In the genomic region with DNA sequence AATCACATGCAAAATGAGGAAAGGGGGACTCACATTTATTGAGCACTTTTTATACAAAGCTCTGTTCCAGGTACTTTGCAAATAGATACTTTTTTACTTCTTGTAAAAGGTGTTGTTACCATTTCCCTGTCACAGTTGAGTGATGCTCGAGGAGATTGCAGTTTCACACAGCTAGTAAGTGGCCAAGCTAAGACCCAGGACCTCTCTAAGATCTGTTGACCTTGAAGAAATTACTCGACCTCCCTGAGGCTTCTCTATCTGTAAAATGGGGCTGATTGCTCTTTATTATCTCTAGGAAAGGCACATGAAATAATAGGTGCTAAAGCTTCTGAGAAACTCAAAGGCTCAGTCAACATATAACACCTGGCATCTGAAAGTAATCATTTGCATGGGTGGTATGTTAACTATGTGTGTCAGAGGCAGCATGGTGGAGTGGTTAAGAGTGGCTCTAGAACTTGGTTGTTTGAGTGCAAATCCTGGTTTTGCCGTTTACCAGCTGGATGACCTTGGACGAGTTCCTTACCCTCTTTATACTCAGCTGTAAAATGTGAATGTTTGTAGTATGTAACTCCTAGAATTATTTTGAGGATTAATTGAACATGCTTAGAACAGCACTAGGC, we compare ENCODE assay signal across 12 cellular contexts. TPM values are rescaled to one million over a fixed set of nuclear protein-coding genes. Genes with fewer than 3 reads are reported as not detected.
DNase-seq lines count a peak whose midpoint lies in the region; ATAC-seq and TF ChIP-seq lines count a peak whose summit lies in the region.
"Had no signal": no experiment of that assay in that cellular context is flagged by ENCODE, and none has a peak within 500 bp of the region (broad histone marks: within the 10 kb centered on the region; RNA-seq: fewer than 3 reads in every experiment).

No MANE protein-coding gene starts in this region.

- BruUV-seq in IMR-90 (replicated peaks; lab: Mats Ljungman, UMichigan), result no TSS peak

- H3K56ac ChIP-seq in IMR-90 (ENCODE audit: extremely low read depth, insufficient read depth, low read length), result no peak overlapping the region

- ATAC-seq in HG02571 (IDR thresholded peaks at IDR 0.05; ENCODE audit: unreplicated experiment) (peak; percentile 75), IMR-90 (ENCODE audit: low read depth) (no peak)
- no peak for ATAC-seq in CD8-positive, alpha-beta T cell
- ATAC-seq: activated CD8-positive, alpha-beta memory T cell treated with anti-CD3 and anti-CD28 coated beads, Interleukin-2, amount 10 ng/mL, durations not matched to agents 7 days and 5 days had no signal

- no peak overlapping the region for H3K27ac Mint-ChIP-seq in CD8-positive, alpha-beta T cell
- H3K27ac Mint-ChIP-seq: activated CD8-positive, alpha-beta memory T cell treated with anti-CD3 and anti-CD28 coated beads, Interleukin-2, amount 10 ng/mL, durations not matched to agents 7 days and 5 days had no signal

- H3K18ac ChIP-seq in IMR-90 (ENCODE audit: low read depth, low read length), result no peak overlapping the region

- TF ChIP-seq POLR2A in IMR-90 (IDR thresholded peaks at IDR 0.05; ENCODE audit: low read depth, low read length) (no peak), breast epithelium (IDR thresholded peaks at IDR 0.05) (no peak)

- peak overlapping the region; percentile 19 for H2AK9ac ChIP-seq in IMR-90 (replicated peaks; ENCODE audit: low read depth, low read length, poor library complexity)

- peaks cover 0 to 7% of the 10 kb centered on the region in 2 experiments; a peak in 1 of 4 replicates for H3K79me1 ChIP-seq in IMR-90 (ENCODE audit: low read depth in 1 of 2, low read length in 2 of 2)

- no peaks in the 10 kb centered on the region for H4K20me1 ChIP-seq in IMR-90 (ENCODE audit: insufficient read depth, low read length)

- 80% methylated on average over 1 of the region's 4 CpGs; no CpG with 5 or more reads in 1 of the 2 experiments for WGBS in IMR-90 (ENCODE audit: extremely low coverage in 2 of 2, insufficient read length in 1 of 2), 2 experiments

- H3K23ac ChIP-seq in IMR-90 (ENCODE audit: low read depth, low read length), result peak overlapping the region; percentile 73; the same call in 1 of the 2 replicates

- H3K27ac ChIP-seq in IMR-90 (ENCODE audit: insufficient read depth, low read length), result no peak overlapping the region
- H3K27ac ChIP-seq in CD8-positive, alpha-beta T cell (ENCODE audit: low read depth, low read length), result no peak overlapping the region
- H3K27ac ChIP-seq in breast epithelium, result no peak overlapping the region
- H3K27ac ChIP-seq: 22Rv1, SJSA1 had no signal

- intact Hi-C loops in IMR-90 (cut with micrococcal nuclease) (loop anchor here (2.0 kb wide), 1 partner anchor 15 kb away; no protein-coding TSS in a partner anchor), breast epithelium (cut with DNase I; ENCODE audit: low total_unique reads) (no loop called here)
- intact Hi-C loops in CD8-positive, alpha-beta T cell (cut with DNase I, micrococcal nuclease), result no loop called here

- in situ Hi-C loops in IMR-90 (cut with MboI; ENCODE audit: low sequenced_read_pairs), result no loop called here

- dilution Hi-C loops in IMR-90 (cut with HindIII; ENCODE audit: low sequenced_read_pairs, unreplicated experiment), result no loop called here

- H3K9me1 ChIP-seq in IMR-90 (ENCODE audit: insufficient read depth, low read length), result peaks cover 5% of the 10 kb centered on the region; the same call in 1 of the 2 replicates

- no peak overlapping the region for H3K9ac ChIP-seq in IMR-90 (ENCODE audit: low read depth, low read length)

- no peak overlapping the region for H2BK15ac ChIP-seq in IMR-90 (ENCODE audit: low read depth, low read length)

- H3K4me3 Mint-ChIP-seq in CD8-positive, alpha-beta T cell, result no peak overlapping the region
- H3K4me3 Mint-ChIP-seq: activated CD8-positive, alpha-beta memory T cell treated with anti-CD3 and anti-CD28 coated beads, Interleukin-2, amount 10 ng/mL, durations not matched to agents 7 days and 5 days had no signal

- H3K4me3 ChIP-seq in IMR-90 (ENCODE audit: insufficient read depth, low read depth, low read length) (no peak overlapping the region), breast epithelium (no peak overlapping the region)
- no peak overlapping the region for H3K4me3 ChIP-seq in CD8-positive, alpha-beta T cell (ENCODE audit: low read depth, low read length)
- H3K4me3 ChIP-seq: SJSA1 had no signal

- H3K4me1 Mint-ChIP-seq in CD8-positive, alpha-beta T cell (ENCODE audit: low read depth), result no peaks in the 10 kb centered on the region
- H3K4me1 Mint-ChIP-seq: activated CD8-positive, alpha-beta memory T cell treated with anti-CD3 and anti-CD28 coated beads, Interleukin-2, amount 10 ng/mL, durations not matched to agents 7 days and 5 days had no signal

- no peak overlapping the region for H4K8ac ChIP-seq in IMR-90 (ENCODE audit: low read depth in 2 of 2, low read length in 2 of 2)

- TF ChIP-seq CTCF in IMR-90 (conservative IDR thresholded peaks at IDR 0.05; ENCODE audit: low read depth, low read length) (no peak), breast epithelium (IDR thresholded peaks at IDR 0.05) (no peak)
- TF ChIP-seq CTCF in CD8-positive, alpha-beta T cell (IDR thresholded peaks at IDR 0.05), result no peak

- no peak overlapping the region for H2AFZ ChIP-seq in IMR-90 (replicated peaks; ENCODE audit: low read length, poor library complexity)

- no peak overlapping the region for H3K4me2 ChIP-seq in IMR-90 (ENCODE audit: low read depth, low read length)

- H3K27me3 ChIP-seq in IMR-90 (ENCODE audit: control insufficient read depth, insufficient read depth, low read length) (no peaks in the 10 kb centered on the region), breast epithelium (no peaks in the 10 kb centered on the region)
- no peaks in the 10 kb centered on the region for H3K27me3 ChIP-seq in CD8-positive, alpha-beta T cell (ENCODE audit: insufficient read depth, low read length)
- H3K27me3 ChIP-seq: SJSA1 had no signal

- no peaks in the 10 kb centered on the region for H3K9me3 ChIP-seq in IMR-90 (ENCODE audit: control insufficient read depth, insufficient read depth, low read length)
- no peaks in the 10 kb centered on the region for H3K9me3 ChIP-seq in CD8-positive, alpha-beta T cell (ENCODE audit: low read length)
- no peaks in the 10 kb centered on the region for H3K9me3 ChIP-seq in breast epithelium
- H3K9me3 ChIP-seq: SJSA1 had no signal

- H3K9me3 Mint-ChIP-seq in CD8-positive, alpha-beta T cell, result no peaks in the 10 kb centered on the region

- POLR2A ChIA-PET in IMR-90 (lab: Charles Lee; ENCODE audit: unreplicated experiment), result no interaction called here
- POLR2A ChIA-PET in CD8-positive, alpha-beta T cell (lab: Charles Lee), result interaction anchor here (0.6 to 0.8 kb wide), 3 partner anchors 75 to 189 kb away, joined by 3 to 4 read pairs (median 3); no protein-coding TSS in a partner anchor

- no peak overlapping the region; the same call in 1 of the 2 replicates for H3K14ac ChIP-seq in IMR-90 (replicated peaks; ENCODE audit: low read depth, low read length)

- TF ChIP-seq RAD21 in IMR-90 (IDR thresholded peaks at IDR 0.05; ENCODE audit: low read length), result no peak

- H4K5ac ChIP-seq in IMR-90 (ENCODE audit: low read depth, low read length), result no peak overlapping the region

- no peaks in the 10 kb centered on the region for H3K36me3 Mint-ChIP-seq in CD8-positive, alpha-beta T cell
- H3K36me3 Mint-ChIP-seq: activated CD8-positive, alpha-beta memory T cell treated with anti-CD3 and anti-CD28 coated beads, Interleukin-2, amount 10 ng/mL, durations not matched to agents 7 days and 5 days had no signal

- no peak overlapping the region for H2BK120ac ChIP-seq in IMR-90 (ENCODE audit: low read depth, low read length)

- CTCF ChIA-PET in IMR-90 (lab: Yijun Ruan, JAX), result interaction anchor here (0.6 kb wide), 1 partner anchor 157 kb away, joined by 5 read pairs; no protein-coding TSS in a partner anchor
- CTCF ChIA-PET in CD8-positive, alpha-beta T cell (lab: Charles Lee), result no interaction called here

- H3K4me1 ChIP-seq in IMR-90 (ENCODE audit: control insufficient read depth, insufficient read depth, low read length) (peaks cover 2% of the 10 kb centered on the region; the same call in 1 of the 2 replicates), breast epithelium (no peaks in the 10 kb centered on the region)
- H3K4me1 ChIP-seq in CD8-positive, alpha-beta T cell (ENCODE audit: insufficient read depth, low read length), result no peaks in the 10 kb centered on the region
- H3K4me1 ChIP-seq: SJSA1 had no signal

- DNase-seq in NCI-H187 treated with DMSO at 0.1 percent for 48 hours (lab: John Stamatoyannopoulos, UW) (peak; percentile 46), NCI-H187 (lab: John Stamatoyannopoulos, UW) (no peak), IMR-90 (no peak), renal cortical epithelial cell (ENCODE audit: low read depth) (peak; percentile 32), NCI-H2081 treated with DMSO at 0.1 percent for 48 hours (lab: John Stamatoyannopoulos, UW) (no peak), breast epithelium (ENCODE audit: low spot score in 2 of 2) (no peak)
- DNase-seq in CD8-positive, alpha-beta T cell, result no peak
- DNase-seq: activated CD8-positive, alpha-beta memory T cell treated with anti-CD3 and anti-CD28 coated beads, Interleukin-2, amount 10 ng/mL, durations not matched to agents 7 days and 5 days; NCI-H2107 had no signal

- H4K91ac ChIP-seq in IMR-90 (ENCODE audit: insufficient read depth, low read depth, low read length), result no peak overlapping the region

- no peak overlapping the region for H2AK5ac ChIP-seq in IMR-90 (ENCODE audit: low read depth, low read length)

- H2BK20ac ChIP-seq in IMR-90 (ENCODE audit: low read depth, low read length), result no peak overlapping the region

- no peak overlapping the region for H3K4ac ChIP-seq in IMR-90 (ENCODE audit: low read depth, low read length)

- H3K36me3 ChIP-seq in IMR-90 (ENCODE audit: control insufficient read depth, insufficient read depth, low read length) (peaks cover 11% of the 10 kb centered on the region), breast epithelium (no peaks in the 10 kb centered on the region)
- H3K36me3 ChIP-seq in CD8-positive, alpha-beta T cell (ENCODE audit: insufficient read depth, low read length), result no peaks in the 10 kb centered on the region

- no peaks in the 10 kb centered on the region for H3K27me3 Mint-ChIP-seq in CD8-positive, alpha-beta T cell (ENCODE audit: low read depth)
- H3K27me3 Mint-ChIP-seq: activated CD8-positive, alpha-beta memory T cell treated with anti-CD3 and anti-CD28 coated beads, Interleukin-2, amount 10 ng/mL, durations not matched to agents 7 days and 5 days had no signal

- H2BK5ac ChIP-seq in IMR-90 (ENCODE audit: low read depth, low read length, poor library complexity, severe bottlenecking), result no peak overlapping the region

TF ChIP-seq in IMR-90, 13 proteins besides CTCF, POLR2A, EP300 and RAD21 (continues in another document):
- TF ChIP-seq RFX5 (IDR thresholded peaks at IDR 0.05; ENCODE audit: low read depth, low read length), result no peak

RNA-seq across cellular contexts. Expression of a gene that starts 41.5 kb away (rescaled TPM):
- total RNA-seq in IMR-90 (2012; rRNA removed) (6.1 and 10.6 TPM in 2 replicates), renal cortical epithelial cell (10.2 and 27.8 TPM in 2 replicates), breast epithelium (10 to 100 TPM in 2 of 3 donors, 1 to 10 TPM in 1; 9.4 to 27.1 (median 19.0) TPM)
- 6.7 and 8.1 TPM in 2 replicates for polyA plus RNA-seq in IMR-90 (2012; rRNA removed)
- 1.5 and 2.1 TPM in 2 replicates for polyA plus RNA-seq in IMR-90 (2012; cell fraction: cytosol; rRNA removed)
- 2.3 and 9.2 TPM in 2 replicates for polyA plus RNA-seq in IMR-90 (2012; cell fraction: nucleus; rRNA removed; ENCODE audit: low replicate concordance)
- total RNA-seq in CD8-positive, alpha-beta T cell, result under 1 TPM; 0.25 to 0.43 TPM

Comparison
In these comparisons a context has a peak if more than half of its experiments do, and no peak if none do; other contexts are left out.
1. DNase-seq: peak in NCI-H187 treated with DMSO at 0.1 percent for 48 hours (single experiment) and renal cortical epithelial cell (single experiment); none in NCI-H187 (0 of 2), IMR-90 (single experiment), CD8-positive, alpha-beta T cell (0 of 7), NCI-H2081 treated with DMSO at 0.1 percent for 48 hours (single experiment) and breast epithelium (0 of 2).